ENCODE assay signal across 1 cellular context in the genomic region with DNA sequence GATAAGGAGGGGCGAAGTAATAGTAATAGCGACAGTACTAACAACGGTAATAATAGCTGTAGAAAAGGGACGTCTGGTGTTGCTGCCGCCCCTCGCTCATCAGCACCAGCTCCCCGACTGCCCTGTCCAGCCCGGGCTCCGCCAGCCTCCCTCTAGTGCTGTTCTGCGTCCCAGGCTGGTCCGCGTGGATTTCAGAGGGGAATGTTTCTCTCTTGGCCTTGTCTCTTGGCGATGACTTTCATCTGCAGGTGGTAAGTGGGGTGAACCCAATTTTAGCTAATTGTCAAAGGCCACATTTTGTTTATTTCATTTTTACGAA.
TF ChIP-seq lines count a peak whose summit lies in the region.

No MANE protein-coding gene starts in this region.

TF ChIP-seq in A549, 52 proteins besides CTCF, POLR2A, EP300 and RAD21 (continued from another document):
- TF ChIP-seq ESRRA (IDR thresholded peaks at IDR 0.05; ENCODE audit: borderline replicate concordance, low read length) (no peak), JUN (IDR thresholded peaks at IDR 0.05) (no peak), ZFP36 (IDR thresholded peaks at IDR 0.05; ENCODE audit: borderline replicate concordance, partially characterized antibody) (no peak), HDAC2 (IDR thresholded peaks at IDR 0.05) (no peak), EHMT2 (IDR thresholded peaks at IDR 0.05; ENCODE audit: low read depth) (no peak), HOXB5 (CRISPR knock-in tag; IDR thresholded peaks at IDR 0.05) (no peak)
- TF ChIP-seq, protein P1, sequence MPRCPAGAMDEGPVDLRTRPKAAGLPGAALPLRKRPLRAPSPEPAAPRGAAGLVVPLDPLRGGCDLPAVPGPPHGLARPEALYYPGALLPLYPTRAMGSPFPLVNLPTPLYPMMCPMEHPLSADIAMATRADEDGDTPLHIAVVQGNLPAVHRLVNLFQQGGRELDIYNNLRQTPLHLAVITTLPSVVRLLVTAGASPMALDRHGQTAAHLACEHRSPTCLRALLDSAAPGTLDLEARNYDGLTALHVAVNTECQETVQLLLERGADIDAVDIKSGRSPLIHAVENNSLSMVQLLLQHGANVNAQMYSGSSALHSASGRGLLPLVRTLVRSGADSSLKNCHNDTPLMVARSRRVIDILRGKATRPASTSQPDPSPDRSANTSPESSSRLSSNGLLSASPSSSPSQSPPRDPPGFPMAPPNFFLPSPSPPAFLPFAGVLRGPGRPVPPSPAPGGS (IDR thresholded peaks at IDR 0.05), result no peak
- TF ChIP-seq, protein P2, sequence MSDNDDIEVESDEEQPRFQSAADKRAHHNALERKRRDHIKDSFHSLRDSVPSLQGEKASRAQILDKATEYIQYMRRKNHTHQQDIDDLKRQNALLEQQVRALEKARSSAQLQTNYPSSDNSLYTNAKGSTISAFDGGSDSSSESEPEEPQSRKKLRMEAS (IDR thresholded peaks at IDR 0.05), result no peak
